In genomic region chr7:70907594-70907993, GRCh38 we compare ENCODE assay signal across 1 cellular context.
TF ChIP-seq lines count a peak whose summit lies in the region.

No MANE protein-coding gene starts in this region.

TF ChIP-seq in WTC11, 78 proteins besides CTCF, POLR2A, EP300 and RAD21:
- TF ChIP-seq ZNF281 (CRISPR knock-in tag; IDR thresholded peaks at IDR 0.05) = no peak
- no peak for TF ChIP-seq ELF4 (CRISPR knock-in tag; IDR thresholded peaks at IDR 0.05; ENCODE audit: low read depth)
- no peak for TF ChIP-seq E2F4 (CRISPR knock-in tag; IDR thresholded peaks at IDR 0.05; ENCODE audit: borderline replicate concordance, low read depth)
- no peak for TF ChIP-seq ETV6 (CRISPR knock-in tag; IDR thresholded peaks at IDR 0.05)
- TF ChIP-seq NFE2L1 (CRISPR knock-in tag; IDR thresholded peaks at IDR 0.05) = no peak
- TF ChIP-seq ERG (CRISPR knock-in tag; IDR thresholded peaks at IDR 0.05) = no peak
- no peak for TF ChIP-seq CREB1 (CRISPR knock-in tag; IDR thresholded peaks at IDR 0.05)
- no peak for TF ChIP-seq MYBL2 (CRISPR knock-in tag; IDR thresholded peaks at IDR 0.05)
- no peak for TF ChIP-seq JAZF1 (CRISPR knock-in tag; IDR thresholded peaks at IDR 0.05)
- no peak for TF ChIP-seq GRHL2 (CRISPR knock-in tag; IDR thresholded peaks at IDR 0.05; ENCODE audit: insufficient replicate concordance, severe bottlenecking)
- TF ChIP-seq KAT7 (CRISPR knock-in tag; IDR thresholded peaks at IDR 0.05; ENCODE audit: borderline replicate concordance) = no peak
- TF ChIP-seq TEAD1 (CRISPR knock-in tag; IDR thresholded peaks at IDR 0.05) = no peak
- no peak for TF ChIP-seq ATF1 (CRISPR knock-in tag; IDR thresholded peaks at IDR 0.05)
- TF ChIP-seq CBFB (CRISPR knock-in tag; IDR thresholded peaks at IDR 0.05; ENCODE audit: low read depth) = no peak
